In the genomic region with DNA sequence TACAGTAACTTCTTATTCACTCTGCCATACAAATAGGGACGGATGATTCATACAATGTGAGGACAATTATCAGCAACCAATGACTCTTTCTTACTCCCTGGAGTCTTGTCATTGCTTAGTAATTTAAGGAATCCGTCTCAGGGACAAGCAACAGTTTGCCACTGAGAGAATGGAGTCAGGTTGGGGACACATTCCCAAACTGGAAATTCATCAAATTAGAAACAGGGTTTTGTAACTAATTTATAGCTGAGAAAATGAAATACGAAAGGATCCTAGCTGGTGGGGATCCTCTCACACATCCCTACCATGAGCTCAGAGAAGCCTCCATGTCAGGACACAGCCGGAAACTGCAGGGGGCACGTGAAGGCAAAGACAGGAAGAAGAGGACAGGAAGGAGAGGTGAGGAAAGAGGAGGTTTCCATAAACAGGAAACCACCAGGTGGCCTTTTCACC, we compare ENCODE assay signal across 14 cellular contexts. TPM values are rescaled to one million over a fixed set of nuclear protein-coding genes. Genes with fewer than 3 reads are reported as not detected.
DNase-seq lines count a peak whose midpoint lies in the region; ATAC-seq, FAIRE-seq and TF ChIP-seq lines count a peak whose summit lies in the region.
"Had no signal": no experiment of that assay in that cellular context is flagged by ENCODE, and none has a peak within 500 bp of the region (broad histone marks: within the 10 kb centered on the region; RNA-seq: fewer than 3 reads in every experiment).

No MANE protein-coding gene starts in this region.

- H3K9me3 Mint-ChIP-seq in activated T-helper 1 cell treated with anti-CD3 and anti-CD28 coated beads, Interleukin-12 subunit alpha, Interleukin-12 subunit beta, Interleukin-2, Interleukin-4 antibody, amounts not matched to agents 30 ng/mL and 10 ng/mL and 1 ng/mL, durations not matched to agents 14 hours and 24 hours and 36 hours, result no peaks in the 10 kb centered on the region

- intact Hi-C loops in left lung (cut with DNase I), result no loop called here
- intact Hi-C loops in head of caudate nucleus (cut with DNase I), result no loop called here
- intact Hi-C loops in activated T-helper 1 cell treated with anti-CD3 and anti-CD28 coated beads, Interleukin-12 subunit alpha, Interleukin-12 subunit beta, Interleukin-2, Interleukin-4 antibody, amounts not matched to agents 30 ng/mL and 10 ng/mL and 1 ng/mL, durations not matched to agents 14 hours and 24 hours and 36 hours (cut with micrococcal nuclease), result no loop called here

- no peaks in the 10 kb centered on the region for H3K27me3 Mint-ChIP-seq in activated T-helper 1 cell treated with anti-CD3 and anti-CD28 coated beads, Interleukin-12 subunit alpha, Interleukin-12 subunit beta, Interleukin-2, Interleukin-4 antibody, amounts not matched to agents 30 ng/mL and 10 ng/mL and 1 ng/mL, durations not matched to agents 14 hours and 24 hours and 36 hours (ENCODE audit: insufficient read depth)

- no peaks in the 10 kb centered on the region for H3K36me3 Mint-ChIP-seq in activated T-helper 1 cell treated with anti-CD3 and anti-CD28 coated beads, Interleukin-12 subunit alpha, Interleukin-12 subunit beta, Interleukin-2, Interleukin-4 antibody, amounts not matched to agents 30 ng/mL and 10 ng/mL and 1 ng/mL, durations not matched to agents 14 hours and 24 hours and 36 hours (ENCODE audit: low read depth)
- H3K36me3 Mint-ChIP-seq: CD4-positive, CD25-positive, alpha-beta regulatory T cell; naive B cell had no signal

- no peak for FAIRE-seq in bronchial epithelial cell (lab: Jason Lieb, UNC)

- no peaks in the 10 kb centered on the region; the same call in 1 of the 2 replicates for H3K9me3 ChIP-seq in HUES6 (ENCODE audit: control insufficient read depth, insufficient read depth, low read depth, low read length)
- H3K9me3 ChIP-seq in left lung, result no peaks in the 10 kb centered on the region

- H3K27ac Mint-ChIP-seq in activated T-helper 1 cell treated with anti-CD3 and anti-CD28 coated beads, Interleukin-12 subunit alpha, Interleukin-12 subunit beta, Interleukin-2, Interleukin-4 antibody, amounts not matched to agents 30 ng/mL and 10 ng/mL and 1 ng/mL, durations not matched to agents 14 hours and 24 hours and 36 hours, result no peak overlapping the region
- H3K27ac Mint-ChIP-seq: naive B cell had no signal

- H3K4me3 ChIP-seq in HUES6 (ENCODE audit: low read depth, low read length), result peak overlapping the region; percentile 25; the same call in 1 of the 2 replicates
- H3K4me3 ChIP-seq in bronchial epithelial cell (ENCODE audit: low read depth, low read length), result no peak overlapping the region
- no peak overlapping the region for H3K4me3 ChIP-seq in left lung

- peaks cover 33% of the 10 kb centered on the region for H3K4me1 ChIP-seq in HUES6 (ENCODE audit: control insufficient read depth, insufficient read depth, low read length)
- peaks cover 3 to 5% of the 10 kb centered on the region in 2 donors for H3K4me1 ChIP-seq in left lung

- H3K9ac ChIP-seq in HUES6 (ENCODE audit: low read length), result peak overlapping the region; percentile 58

- H3K27ac ChIP-seq in HUES6 (ENCODE audit: low read depth, low read length) (peak overlapping the region; percentile 53; the same call in 1 of the 2 replicates), left lung (peak overlapping the region in 1 of 2 donors; percentile 23)

- H3K4me1 Mint-ChIP-seq in activated T-helper 1 cell treated with anti-CD3 and anti-CD28 coated beads, Interleukin-12 subunit alpha, Interleukin-12 subunit beta, Interleukin-2, Interleukin-4 antibody, amounts not matched to agents 30 ng/mL and 10 ng/mL and 1 ng/mL, durations not matched to agents 14 hours and 24 hours and 36 hours (ENCODE audit: low read depth), result no peaks in the 10 kb centered on the region
- H3K4me1 Mint-ChIP-seq: naive B cell had no signal

- TF ChIP-seq CTCF in bronchial epithelial cell (IDR thresholded peaks at IDR 0.05; ENCODE audit: insufficient read depth, low read length, severe bottlenecking) (no peak), left lung (IDR thresholded peaks at IDR 0.05) (no peak)

- DNase-seq in AG20443 (ENCODE audit: low spot score) (peak; percentile 68), bronchial epithelial cell (ENCODE audit: low read depth) (peak; percentile 81), left lung (no peak), head of caudate nucleus (no peak), anterior cingulate cortex (lab: John Stamatoyannopoulos, UW) (no peak), cerebellar nuclear complex (lab: John Stamatoyannopoulos, UW) (no peak)
- no peak for DNase-seq in activated T-helper 1 cell treated with anti-CD3 and anti-CD28 coated beads, Interleukin-12 subunit alpha, Interleukin-12 subunit beta, Interleukin-2, Interleukin-4 antibody, amounts not matched to agents 30 ng/mL and 10 ng/mL and 1 ng/mL, durations not matched to agents 14 hours and 24 hours and 36 hours (ENCODE audit: low spot score)
- DNase-seq: activated T-cell treated with anti-CD3 and anti-CD28 coated beads, Interleukin-2, amount 50 U/mL, for 1 hour; CD4-positive, CD25-positive, alpha-beta regulatory T cell; central memory CD4-positive, alpha-beta T cell; hippocampal formation; naive B cell; NCI-H1436 had no signal

- H3K27me3 ChIP-seq in HUES6 (ENCODE audit: control insufficient read depth, insufficient read depth, low read length), result no peaks in the 10 kb centered on the region
- no peaks in the 10 kb centered on the region for H3K27me3 ChIP-seq in bronchial epithelial cell (ENCODE audit: control insufficient read depth, insufficient read depth, low read length)
- H3K27me3 ChIP-seq in left lung, result no peaks in the 10 kb centered on the region

- ATAC-seq in left lung, result peak; percentile 27

- H3K4me3 Mint-ChIP-seq in activated T-helper 1 cell treated with anti-CD3 and anti-CD28 coated beads, Interleukin-12 subunit alpha, Interleukin-12 subunit beta, Interleukin-2, Interleukin-4 antibody, amounts not matched to agents 30 ng/mL and 10 ng/mL and 1 ng/mL, durations not matched to agents 14 hours and 24 hours and 36 hours, result no peak overlapping the region
- H3K4me3 Mint-ChIP-seq: CD4-positive, CD25-positive, alpha-beta regulatory T cell; naive B cell had no signal

- H3K36me3 ChIP-seq in HUES6 (ENCODE audit: control insufficient read depth, insufficient read depth, low read length) (no peaks in the 10 kb centered on the region; the same call in 1 of the 2 replicates), bronchial epithelial cell (ENCODE audit: control insufficient read depth, insufficient read depth, low read length) (no peaks in the 10 kb centered on the region), left lung (no peaks in the 10 kb centered on the region)

RNA-seq across cellular contexts. Expression of a gene that starts 50.4 kb away (rescaled TPM):
- total RNA-seq in bronchial epithelial cell (under 0.01 TPM in 1 of 2 replicates, not detected in the other), left lung (10 to 100 TPM; 27.1 to 34.9 TPM)
- total RNA-seq in activated T-helper 1 cell treated with anti-CD3 and anti-CD28 coated beads, Interleukin-12 subunit alpha, Interleukin-12 subunit beta, Interleukin-2, Interleukin-4 antibody, amounts not matched to agents 30 ng/mL and 10 ng/mL and 1 ng/mL, durations not matched to agents 14 hours and 24 hours and 36 hours, result not detected in 2 replicates
- total RNA-seq: CD4-positive, CD25-positive, alpha-beta regulatory T cell had no signal

Comparison
In these comparisons a context has a peak if more than half of its experiments do, and no peak if none do; other contexts are left out.
1. DNase-seq: peak in AG20443 (single experiment) and bronchial epithelial cell (single experiment); none in left lung (0 of 2), head of caudate nucleus (0 of 42), anterior cingulate cortex (0 of 58), cerebellar nuclear complex (0 of 2) and activated T-helper 1 cell treated with anti-CD3 and anti-CD28 coated beads, Interleukin-12 subunit alpha, Interleukin-12 subunit beta, Interleukin-2, Interleukin-4 antibody, amounts not matched to agents 30 ng/mL and 10 ng/mL and 1 ng/mL, durations not matched to agents 14 hours and 24 hours and 36 hours (single experiment).
2. RNA of a gene that starts 50.4 kb away (total RNA-seq): 27.1 to 34.9 TPM in left lung; not detected in activated T-helper 1 cell treated with anti-CD3 and anti-CD28 coated beads, Interleukin-12 subunit alpha, Interleukin-12 subunit beta, Interleukin-2, Interleukin-4 antibody, amounts not matched to agents 30 ng/mL and 10 ng/mL and 1 ng/mL, durations not matched to agents 14 hours and 24 hours and 36 hours and under 0.01 TPM in bronchial epithelial cell; every median in the first group is over 10 times any median in the second.